6 cellular contexts compared by ENCODE assay signal in the genomic region with DNA sequence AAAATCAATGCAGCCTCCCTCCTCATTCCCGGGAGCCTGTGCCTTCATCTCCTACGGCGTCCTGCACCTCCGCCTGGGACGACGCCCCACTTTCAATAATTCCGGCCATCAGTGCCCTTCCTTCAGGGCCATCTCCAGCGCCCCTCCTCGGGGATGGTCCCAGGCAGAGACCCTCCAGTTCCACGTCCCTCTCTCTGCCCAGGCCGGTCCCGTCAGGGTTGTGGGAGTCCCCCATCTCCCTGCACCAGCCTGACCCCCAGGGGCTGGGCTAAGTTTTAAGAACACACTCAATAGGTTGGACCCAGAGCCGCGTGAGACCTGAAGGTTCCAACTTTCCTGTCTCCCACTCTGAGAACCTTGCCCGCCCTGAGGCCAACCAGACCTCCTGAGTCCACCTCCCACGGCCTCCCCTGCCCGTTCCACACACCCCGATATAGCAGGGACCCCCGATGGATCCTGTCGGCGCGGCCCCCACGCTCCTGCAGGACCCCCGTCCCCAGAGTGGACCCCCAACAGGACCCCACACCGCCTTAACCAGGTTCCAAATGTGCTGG. TPM values are rescaled to one million over a fixed set of nuclear protein-coding genes. Genes with fewer than 3 reads are reported as not detected.
DNase-seq lines count a peak whose midpoint lies in the region; ATAC-seq and TF ChIP-seq lines count a peak whose summit lies in the region.

No MANE protein-coding gene starts in this region.

- ATAC-seq in SK-N-SH treated with all-trans-retinoic acid at 6 μM for 48 hours = peak; percentile 41

- peaks cover 0 to 4% (median 0%) of the 10 kb centered on the region in 3 donors for H3K27me3 Mint-ChIP-seq in immature natural killer cell (ENCODE audit: low read depth in 3 of 3)

- POLR2A ChIA-PET in BJ (lab: Charles Lee) = no interaction called here

- no peaks in the 10 kb centered on the region for H3K9me3 Mint-ChIP-seq in immature natural killer cell

- H3K4me3 ChIP-seq in BJ (ENCODE audit: low read depth, low read length) = peak overlapping the region; percentile 61

- H3K36me3 Mint-ChIP-seq in immature natural killer cell = no peaks in the 10 kb centered on the region

- peak overlapping the region; percentile 10 to 97 (median 92) for H3K27ac Mint-ChIP-seq in immature natural killer cell

- no peak for DNase-seq in BJ (ENCODE audit: low read depth)
- DNase-seq in immature natural killer cell = no peak
- DNase-seq in inferior parietal cortex (ENCODE audit: extremely low spot score) = no peak
- DNase-seq in NCI-H1930 (lab: John Stamatoyannopoulos, UW) = no peak
- DNase-seq in NCI-H1436 (lab: John Stamatoyannopoulos, UW) = no peak

- no peak for TF ChIP-seq CTCF in BJ (IDR thresholded peaks at IDR 0.05; ENCODE audit: insufficient read depth, low read depth, low read length)

- H3K36me3 ChIP-seq in BJ (ENCODE audit: control insufficient read depth, insufficient read depth, low read length) = no peaks in the 10 kb centered on the region; the same call in 1 of the 2 replicates

- CTCF ChIA-PET in BJ (lab: Yijun Ruan, JAX) = no interaction called here

- peaks cover 21 to 30% of the 10 kb centered on the region in 2 donors for H3K4me1 Mint-ChIP-seq in immature natural killer cell

- H3K27me3 ChIP-seq in BJ (ENCODE audit: control insufficient read depth, insufficient read depth, low read length) = no peaks in the 10 kb centered on the region

- H3K4me3 Mint-ChIP-seq in immature natural killer cell = peak overlapping the region; percentile 97 to 98 (median 98)

TF ChIP-seq in SK-N-SH treated with all-trans-retinoic acid at 6 μM for 48 hours, 23 proteins besides CTCF, POLR2A, EP300 and RAD21:
- no peak for TF ChIP-seq ESRRG (CRISPR knock-in tag; IDR thresholded peaks at IDR 0.05)

RNA-seq across cellular contexts. Expression of gene TMEM161A, which starts 0.6 kb away (rescaled TPM):
- polyA plus RNA-seq in BJ (2011; rRNA removed) = 23.6 and 40.1 TPM in 2 replicates
- 25.4 and 34.7 TPM in 2 replicates for polyA minus RNA-seq in BJ (2011; rRNA and poly(A)+ RNA removed)
- 10 to 100 TPM; 22.0 to 44.4 (median 32.3) TPM for polyA plus RNA-seq in immature natural killer cell

RNA-seq across cellular contexts. Expression of gene MEF2B, which starts 32.4 kb away (rescaled TPM):
- polyA plus RNA-seq in BJ (2011; rRNA removed) = 0.10 and 0.39 TPM in 2 replicates
- polyA minus RNA-seq in BJ (2011; rRNA and poly(A)+ RNA removed) = 0.15 and 0.71 TPM in 2 replicates
- under 1 TPM in 2 of 3 donors, not detected in 1; 0.35 to 0.82 TPM for polyA plus RNA-seq in immature natural killer cell

RNA-seq across cellular contexts. Expression of gene BORCS8, which starts 54.3 kb away (rescaled TPM):
- polyA plus RNA-seq in BJ (2011; rRNA removed) = 23.2 and 27.5 TPM in 2 replicates
- 11.8 and 16.5 TPM in 2 replicates for polyA minus RNA-seq in BJ (2011; rRNA and poly(A)+ RNA removed)
- 10 to 100 TPM; 20.3 to 29.6 (median 26.9) TPM for polyA plus RNA-seq in immature natural killer cell

RNA-seq across cellular contexts. Expression of gene RFXANK, which starts 54.4 kb away (rescaled TPM):
- polyA plus RNA-seq in BJ (2011; rRNA removed) (61.6 and 72.5 TPM in 2 replicates), immature natural killer cell (100 to 1,000 TPM in 1 of 3 donors, 10 to 100 TPM in 2; 93.2 to 105 (median 93.4) TPM)
- polyA minus RNA-seq in BJ (2011; rRNA and poly(A)+ RNA removed) = 54.2 and 84.5 TPM in 2 replicates
